8 cellular contexts compared by ENCODE assay signal in genomic region chr3:196942915-196943277, GRCh38. TPM values are rescaled to one million over a fixed set of nuclear protein-coding genes. Genes with fewer than 3 reads are reported as not detected.
DNase-seq lines count a peak whose midpoint lies in the region; ATAC-seq and TF ChIP-seq lines count a peak whose summit lies in the region.

No MANE protein-coding gene starts in this region.

- 0 to 1% (median 0%) methylated on average over 22 to 25 of the region's 25 CpGs for WGBS in ovary, 3 donors

- peaks cover 47% of the 10 kb centered on the region for H3K4me1 Mint-ChIP-seq in activated naive CD4-positive, alpha-beta T cell treated with anti-CD3 and anti-CD28 coated beads, Interleukin-2, amount 10 ng/mL, durations not matched to agents 7 days and 5 days
- peaks cover 46% of the 10 kb centered on the region for H3K4me1 Mint-ChIP-seq in activated CD4-positive, alpha-beta T cell treated with anti-CD3 and anti-CD28 coated beads, Interleukin-2, amount 10 ng/mL, durations not matched to agents 7 days and 5 days

- no peaks in the 10 kb centered on the region for H3K27me3 ChIP-seq in ovary

- H3K4me1 ChIP-seq in ovary (ENCODE audit: insufficient read depth), result peaks cover 11% of the 10 kb centered on the region

- peaks cover 5% of the 10 kb centered on the region for H3K27me3 Mint-ChIP-seq in activated naive CD4-positive, alpha-beta T cell treated with anti-CD3 and anti-CD28 coated beads, Interleukin-2, amount 10 ng/mL, durations not matched to agents 7 days and 5 days
- H3K27me3 Mint-ChIP-seq in activated CD4-positive, alpha-beta T cell treated with anti-CD3 and anti-CD28 coated beads, Interleukin-2, amount 10 ng/mL, durations not matched to agents 7 days and 5 days, result no peaks in the 10 kb centered on the region

- peak overlapping the region in 1 of 2 donors; percentile 69 for H3K27ac ChIP-seq in ovary

- DNase-seq in activated naive CD4-positive, alpha-beta T cell treated with anti-CD3 and anti-CD28 coated beads, Interleukin-2, amount 10 ng/mL, durations not matched to agents 7 days and 5 days, result peak; percentile 50
- DNase-seq in activated naive CD4-positive, alpha-beta T cell treated with anti-CD3 and anti-CD28 coated beads, Interleukin-2, amount 50 U/mL, for 16 hours, result no peak
- peak; percentile 22 for DNase-seq in activated CD4-positive, alpha-beta T cell treated with anti-CD3 and anti-CD28 coated beads, Interleukin-2, amount 10 ng/mL, durations not matched to agents 7 days and 5 days
- DNase-seq in glomerular visceral epithelial cell (ENCODE audit: extremely low spot score) (peak; percentile 21), ovary (peak in 1 of 5 donors; percentile 48), NCI-H774 (lab: John Stamatoyannopoulos, UW) (no peak), ACHN (no peak)

- H3K36me3 Mint-ChIP-seq in activated naive CD4-positive, alpha-beta T cell treated with anti-CD3 and anti-CD28 coated beads, Interleukin-2, amount 10 ng/mL, durations not matched to agents 7 days and 5 days, result peaks cover 36% of the 10 kb centered on the region
- H3K36me3 Mint-ChIP-seq in activated CD4-positive, alpha-beta T cell treated with anti-CD3 and anti-CD28 coated beads, Interleukin-2, amount 10 ng/mL, durations not matched to agents 7 days and 5 days (ENCODE audit: low read depth), result peaks cover 28% of the 10 kb centered on the region

- CTCF ChIA-PET in activated naive CD4-positive, alpha-beta T cell treated with anti-CD3 and anti-CD28 coated beads, Interleukin-2, amount 10 ng/mL, durations not matched to agents 7 days and 5 days (lab: Charles Lee), result interaction anchor here (1.1 to 1.6 kb wide), 7 partner anchors 28 to 414 kb away, joined by 3 to 7 read pairs (median 4); partner anchors contain the start of gene SENP5
- CTCF ChIA-PET in activated CD4-positive, alpha-beta T cell treated with anti-CD3 and anti-CD28 coated beads, Interleukin-2, amount 10 ng/mL, durations not matched to agents 7 days and 5 days (lab: Charles Lee), result interaction anchor here (0.6 to 3.0 kb wide), 23 partner anchors 8 to 895 kb away, joined by 3 to 15 read pairs (median 4); partner anchors contain the start of genes PAK2, PIGZ and SENP5

- no peak for TF ChIP-seq EP300 in ovary (IDR thresholded peaks at IDR 0.05)

- POLR2A ChIA-PET in activated CD4-positive, alpha-beta T cell treated with anti-CD3 and anti-CD28 coated beads, Interleukin-2, amount 10 ng/mL, durations not matched to agents 7 days and 5 days (lab: Charles Lee), result interaction anchor here (0.6 kb wide), 1 partner anchor 8 kb away, joined by 3 read pairs; no protein-coding TSS in a partner anchor

- intact Hi-C loops in ovary (cut with DNase I), result loop anchor here in 1 of 4 donors (5.0 kb wide), 1 partner anchor 76 kb away; the partner anchor contains the start of gene SENP5

- H3K4me3 Mint-ChIP-seq in activated naive CD4-positive, alpha-beta T cell treated with anti-CD3 and anti-CD28 coated beads, Interleukin-2, amount 10 ng/mL, durations not matched to agents 7 days and 5 days, result peak overlapping the region; percentile 93
- peak overlapping the region; percentile 94 for H3K4me3 Mint-ChIP-seq in activated CD4-positive, alpha-beta T cell treated with anti-CD3 and anti-CD28 coated beads, Interleukin-2, amount 10 ng/mL, durations not matched to agents 7 days and 5 days

- peak overlapping the region; percentile 90 for H3K27ac Mint-ChIP-seq in activated naive CD4-positive, alpha-beta T cell treated with anti-CD3 and anti-CD28 coated beads, Interleukin-2, amount 10 ng/mL, durations not matched to agents 7 days and 5 days
- H3K27ac Mint-ChIP-seq in activated CD4-positive, alpha-beta T cell treated with anti-CD3 and anti-CD28 coated beads, Interleukin-2, amount 10 ng/mL, durations not matched to agents 7 days and 5 days, result peak overlapping the region; percentile 94

- peak; percentile 11 for ATAC-seq in HG03378 (IDR thresholded peaks at IDR 0.05; ENCODE audit: unreplicated experiment)

- TF ChIP-seq POLR2A in ovary (IDR thresholded peaks at IDR 0.05), result no peak

- no peak for TF ChIP-seq CTCF in ovary (IDR thresholded peaks at IDR 0.05)

- peak overlapping the region; percentile 99 for H3K4me3 ChIP-seq in ovary

- no peaks in the 10 kb centered on the region for H3K9me3 ChIP-seq in ovary

- no peaks in the 10 kb centered on the region for H3K9me3 Mint-ChIP-seq in activated naive CD4-positive, alpha-beta T cell treated with anti-CD3 and anti-CD28 coated beads, Interleukin-2, amount 10 ng/mL, durations not matched to agents 7 days and 5 days
- no peaks in the 10 kb centered on the region for H3K9me3 Mint-ChIP-seq in activated CD4-positive, alpha-beta T cell treated with anti-CD3 and anti-CD28 coated beads, Interleukin-2, amount 10 ng/mL, durations not matched to agents 7 days and 5 days

- in situ Hi-C loops in ACHN (cut with HindIII; ENCODE audit: low pct_ligation_motif_present, low pct_unique_long_range_greater_than_20kb, low sequenced_read_pairs), result no loop called here

- H3K36me3 ChIP-seq in ovary, result no peaks in the 10 kb centered on the region

RNA-seq across cellular contexts. Expression of gene NCBP2, which starts 0.6 kb away (rescaled TPM):
- total RNA-seq in activated CD4-positive, alpha-beta T cell treated with anti-CD3 and anti-CD28 coated beads, Interleukin-2, amount 10 ng/mL, durations not matched to agents 7 days and 5 days, result 10 to 100 TPM; 53.4 to 57.1 TPM
- 10 to 100 TPM; 17.4 to 64.7 (median 45.8) TPM for total RNA-seq in ovary
- polyA plus RNA-seq in ovary, result 10 to 100 TPM; 41.6 to 53.7 TPM

RNA-seq across cellular contexts. Expression of gene PIGZ, which starts 25.7 kb away (rescaled TPM):
- 1 to 10 TPM; 2.6 to 2.7 TPM for total RNA-seq in activated CD4-positive, alpha-beta T cell treated with anti-CD3 and anti-CD28 coated beads, Interleukin-2, amount 10 ng/mL, durations not matched to agents 7 days and 5 days
- total RNA-seq in ovary, result 1 to 10 TPM in 5 of 7 donors, under 1 TPM in 1, not detected in 1; 0.73 to 7.4 (median 1.5) TPM
- 1 to 10 TPM in 1 of 2 donors, under 1 TPM in 1; 0.45 to 1.8 TPM for polyA plus RNA-seq in ovary

Comparison
In these comparisons a context has a peak if more than half of its experiments do, and no peak if none do; other contexts are left out.
1. DNase-seq: peak in activated naive CD4-positive, alpha-beta T cell treated with anti-CD3 and anti-CD28 coated beads, Interleukin-2, amount 10 ng/mL, durations not matched to agents 7 days and 5 days (single experiment), activated CD4-positive, alpha-beta T cell treated with anti-CD3 and anti-CD28 coated beads, Interleukin-2, amount 10 ng/mL, durations not matched to agents 7 days and 5 days (single experiment) and glomerular visceral epithelial cell (single experiment); none in activated naive CD4-positive, alpha-beta T cell treated with anti-CD3 and anti-CD28 coated beads, Interleukin-2, amount 50 U/mL, for 16 hours (single experiment), NCI-H774 (single experiment) and ACHN (single experiment).